ENCODE assay signal across 10 cellular contexts in the genomic region with DNA sequence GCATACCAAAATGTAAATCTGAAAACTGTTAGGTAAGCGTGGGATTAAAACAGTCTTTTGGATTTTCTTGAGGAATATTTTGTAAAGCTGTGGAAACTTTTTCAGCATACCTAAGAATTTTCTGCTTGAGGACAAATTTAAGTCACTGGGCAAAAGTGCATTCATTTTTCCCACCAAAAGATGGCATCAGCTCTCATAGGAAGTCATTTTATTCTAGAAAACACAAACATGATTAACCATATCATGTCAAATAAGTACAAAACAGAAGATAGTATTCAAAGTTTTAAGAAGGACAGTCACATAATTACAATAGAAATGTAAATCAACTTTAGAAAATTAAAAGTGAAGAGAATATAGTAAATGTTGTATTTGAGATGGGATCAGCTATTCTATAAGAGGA.
A peak's percentile ranks its signal among the peaks of the same experiment; 100 is the strongest.
DNase-seq lines count a peak whose midpoint lies in the region; ATAC-seq and TF ChIP-seq lines count a peak whose summit lies in the region.
"Had no signal": no experiment of that assay in that cellular context is flagged by ENCODE, and none has a peak within 500 bp of the region (broad histone marks: within the 10 kb centered on the region; RNA-seq: fewer than 3 reads in every experiment).

No MANE protein-coding gene starts in this region.

- H3K9ac ChIP-seq in neural progenitor cell = no peak overlapping the region

- no peak overlapping the region for H3K4me3 ChIP-seq in choroid plexus epithelial cell (ENCODE audit: low read depth, low read length)
- H3K4me3 ChIP-seq in neural progenitor cell = no peak overlapping the region

- no peaks in the 10 kb centered on the region for H3K79me2 ChIP-seq in neural progenitor cell (ENCODE audit: low read depth)

- H3K36me3 ChIP-seq in neural progenitor cell = no peaks in the 10 kb centered on the region

- no peaks in the 10 kb centered on the region for H3K27me3 Mint-ChIP-seq in neural progenitor cell (ENCODE audit: insufficient read depth, low read depth)

- H3F3A ChIP-seq in neural progenitor cell (ENCODE audit: low read depth) = no peaks in the 10 kb centered on the region

- peak; percentile 57 for TF ChIP-seq CTCF in choroid plexus epithelial cell (conservative IDR thresholded peaks at IDR 0.05; ENCODE audit: low read depth, low read length)
- peak; percentile 48 for TF ChIP-seq CTCF in neural progenitor cell (IDR thresholded peaks at IDR 0.05)

- no peaks in the 10 kb centered on the region for H3K9me3 Mint-ChIP-seq in neural progenitor cell

- no peak overlapping the region for H2AFZ ChIP-seq in neural progenitor cell (replicated peaks)

- no peak overlapping the region for H3K4me3 Mint-ChIP-seq in neural progenitor cell

- H4K20me1 ChIP-seq in neural progenitor cell (ENCODE audit: low read depth) = no peaks in the 10 kb centered on the region

- ATAC-seq in GM21381 (IDR thresholded peaks at IDR 0.05; ENCODE audit: unreplicated experiment) (no peak), GM18873 (IDR thresholded peaks at IDR 0.05; ENCODE audit: low FRiP score, unreplicated experiment) (no peak)

- H3K27me3 ChIP-seq in neural progenitor cell = no peaks in the 10 kb centered on the region

- no peak overlapping the region for H3K27ac Mint-ChIP-seq in neural progenitor cell

- peaks cover 4% of the 10 kb centered on the region for H3K36me3 Mint-ChIP-seq in neural progenitor cell

- no peaks in the 10 kb centered on the region for H3K9me3 ChIP-seq in neural progenitor cell (ENCODE audit: low read depth)

- no peak overlapping the region for H3K4me2 ChIP-seq in neural progenitor cell

- H3K27ac ChIP-seq in neural progenitor cell = no peak overlapping the region

- H3K4me1 Mint-ChIP-seq in neural progenitor cell = no peaks in the 10 kb centered on the region

- peak; percentile 19 for DNase-seq in GM03348 (ENCODE audit: low spot score)
- DNase-seq in MV-4-11 (lab: John Stamatoyannopoulos, UW) = peak; percentile 17
- DNase-seq in choroid plexus epithelial cell (ENCODE audit: low read depth) = peak; percentile 70
- DNase-seq in neural progenitor cell (ENCODE audit: low spot score) = no peak
- no peak for DNase-seq in activated CD4-positive, alpha-beta T cell treated with anti-CD3 and anti-CD28 coated beads, Interleukin-2, amount 50 U/mL, for 1 hour
- no peak for DNase-seq in UCSD-AML1 (lab: John Stamatoyannopoulos, UW; ENCODE audit: unreplicated experiment)
- DNase-seq: activated gamma-delta T cell, NCI-H510A had no signal

- H3K4me1 ChIP-seq in neural progenitor cell = no peaks in the 10 kb centered on the region

Comparison
In these comparisons a context has a peak if more than half of its experiments do, and no peak if none do; other contexts are left out.
1. DNase-seq: peak in GM03348 (single experiment), MV-4-11 (single experiment) and choroid plexus epithelial cell (single experiment); none in neural progenitor cell (single experiment), activated CD4-positive, alpha-beta T cell treated with anti-CD3 and anti-CD28 coated beads, Interleukin-2, amount 50 U/mL, for 1 hour (single experiment) and UCSD-AML1 (single experiment).